ENCODE assay signal across 32 cellular contexts in the genomic region with DNA sequence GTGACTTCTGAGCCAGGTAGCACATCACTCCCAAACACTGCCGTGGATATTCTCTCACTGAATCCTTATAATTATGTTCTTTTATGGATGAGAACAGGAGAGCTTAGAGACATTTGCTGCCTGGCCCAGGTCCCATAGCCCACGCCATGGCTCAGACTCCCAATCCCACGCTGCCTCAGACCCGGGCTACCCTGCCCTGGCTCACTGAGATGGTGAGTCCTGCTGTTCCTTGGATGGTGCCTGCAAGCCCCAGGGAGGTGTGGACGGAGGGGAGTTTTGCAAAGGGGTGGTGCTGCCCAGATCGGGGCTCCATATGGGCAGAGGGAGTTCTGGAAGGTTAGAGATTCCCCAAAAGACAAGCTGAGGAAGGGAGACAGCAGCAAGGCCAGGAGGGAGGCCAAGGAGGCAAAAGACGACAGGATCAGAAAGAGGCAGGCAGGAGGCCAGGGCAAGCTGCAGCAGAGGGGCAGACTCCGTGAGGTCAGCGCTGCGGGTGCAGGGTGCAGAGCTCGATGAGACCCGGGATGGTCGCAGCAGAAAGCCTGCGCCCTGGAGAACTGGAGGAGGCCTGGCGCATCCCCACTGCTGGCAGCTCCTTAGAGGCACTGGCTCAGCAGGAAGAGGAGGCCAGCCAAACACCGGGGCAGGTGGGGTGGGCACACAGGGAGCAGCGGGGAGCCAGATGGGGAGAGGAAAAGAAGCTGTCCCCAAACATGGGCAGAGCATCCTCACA.
DNase-seq lines count a peak whose midpoint lies in the region; ATAC-seq and TF ChIP-seq lines count a peak whose summit lies in the region.
"Had no signal": no experiment of that assay in that cellular context is flagged by ENCODE, and none has a peak within 500 bp of the region (broad histone marks: within the 10 kb centered on the region; RNA-seq: fewer than 3 reads in every experiment).

No MANE protein-coding gene starts in this region.

- no peak overlapping the region for H2BK120ac ChIP-seq in neuronal stem cell (ENCODE audit: low read depth, low read length)

- H3K27me3 Mint-ChIP-seq in WTC11 (ENCODE audit: low read depth), result no peaks in the 10 kb centered on the region; the same call in 1 of the 2 replicates
- H3K27me3 Mint-ChIP-seq: activated CD4-positive, alpha-beta T cell treated with anti-CD3 and anti-CD28 coated beads, Interleukin-2, amount 10 ng/mL, durations not matched to agents 7 days and 5 days had no signal

- CTCF ChIA-PET in WTC11 (lab: Charles Lee), result no interaction called here

- peak; percentile 38 for DNase-seq in activated effector memory CD4-positive, alpha-beta T cell treated with anti-CD3 and anti-CD28 coated beads, Interleukin-2, amount 50 U/mL, for 16 hours
- DNase-seq in activated effector memory CD4-positive, alpha-beta T cell treated with Interleukin-2 at 50 U/mL for 16 hours, result no peak
- DNase-seq in WTC11 (ENCODE audit: low spot score) (peak; percentile 9), neuronal stem cell (ENCODE audit: low spot score) (no peak), upper lobe of right lung (peak; percentile 32)
- DNase-seq in activated CD4-positive, CD25-positive, alpha-beta regulatory T cell (lab: John Stamatoyannopoulos, UW), result no peak
- DNase-seq: activated naive CD8-positive, alpha-beta T cell treated with anti-CD3 and anti-CD28 coated beads, Interleukin-2, amount 10 ng/mL, durations not matched to agents 7 days and 5 days; AML-193; central memory CD4-positive, alpha-beta T cell; DMS153; NCI-H1048; NCI-H1694 treated with DMSO at 0.1 percent for 48 hours; NCI-H2171; NCI-H524 treated with DMSO at 0.1 percent for 48 hours; NK-92 treated with Interleukin-12 subunit alpha and Interleukin-12 subunit beta, amount 100 ng/mL, for 24 hours; PC-3; retina; SHP77; substantia nigra had no signal

- no peak overlapping the region for H3K27ac Mint-ChIP-seq in WTC11
- H3K27ac Mint-ChIP-seq: activated CD4-positive, alpha-beta T cell treated with anti-CD3 and anti-CD28 coated beads, Interleukin-2, amount 10 ng/mL, durations not matched to agents 7 days and 5 days; activated naive CD8-positive, alpha-beta T cell treated with anti-CD3 and anti-CD28 coated beads, Interleukin-2, amount 10 ng/mL, durations not matched to agents 7 days and 5 days; activated T-helper 2 cell treated with anti-CD3 and anti-CD28 coated beads, Interferon-gamma antibody, Interleukin-2, Interleukin-4, amounts not matched to agents 10 μg/mL and 5 μg/mL and 100 μg/mL, durations not matched to agents 14 hours and 24 hours and 36 hours; CD8-positive, alpha-beta memory T cell; T-helper 2 cell treated with Interferon-gamma antibody and Interleukin-4, amounts not matched to agents 5 μg/mL and 100 μg/mL, for 36 hours had no signal

- no peaks in the 10 kb centered on the region for H3K79me1 ChIP-seq in neuronal stem cell (ENCODE audit: low read depth, low read length)

- no peak overlapping the region for H2AK5ac ChIP-seq in neuronal stem cell (ENCODE audit: low read depth, low read length)

- H3K18ac ChIP-seq in neuronal stem cell (ENCODE audit: low read length), result peak overlapping the region; percentile 49

- no peak overlapping the region for H2BK5ac ChIP-seq in neuronal stem cell (ENCODE audit: low read length)

- H4K8ac ChIP-seq in neuronal stem cell (ENCODE audit: low read depth, low read length), result no peak overlapping the region

- TF ChIP-seq CTCF in WTC11 (IDR thresholded peaks at IDR 0.05) (no peak), upper lobe of right lung (IDR thresholded peaks at IDR 0.05) (no peak)

- H3K9ac ChIP-seq in neuronal stem cell (ENCODE audit: low read depth, low read length, poor library complexity), result no peak overlapping the region

- no CpG with 5 or more reads among the region's 17 CpGs for WGBS in neuronal stem cell (ENCODE audit: extremely low coverage in 2 of 2, insufficient read length in 2 of 2, insufficient replicate concordance in 1 of 2), 2 donors

- peaks cover 0 to 2% of the 10 kb centered on the region in 2 donors for H3K4me1 ChIP-seq in neuronal stem cell (ENCODE audit: control insufficient read depth in 2 of 2, insufficient read depth in 1 of 2, low read depth in 1 of 2, low read length in 2 of 2)
- no peaks in the 10 kb centered on the region for H3K4me1 ChIP-seq in upper lobe of right lung
- H3K4me1 ChIP-seq: A549, gastroesophageal sphincter, HAP-1 had no signal

- POLR2A ChIA-PET in WTC11 (lab: Charles Lee), result no interaction called here

- H2BK15ac ChIP-seq in neuronal stem cell (ENCODE audit: low read length), result no peak overlapping the region

- H2BK12ac ChIP-seq in neuronal stem cell (ENCODE audit: low read length), result no peak overlapping the region

- no peak overlapping the region for H2AFZ ChIP-seq in neuronal stem cell (ENCODE audit: low read length)
- H2AFZ ChIP-seq: hepatocyte had no signal

- H3K14ac ChIP-seq in neuronal stem cell (ENCODE audit: low read length), result no peak overlapping the region

- H3K4me1 Mint-ChIP-seq in WTC11, result peaks cover 9% of the 10 kb centered on the region
- H3K4me1 Mint-ChIP-seq: activated CD4-positive, alpha-beta T cell treated with anti-CD3 and anti-CD28 coated beads, Interleukin-2, amount 10 ng/mL, durations not matched to agents 7 days and 5 days; activated naive CD8-positive, alpha-beta T cell treated with anti-CD3 and anti-CD28 coated beads, Interleukin-2, amount 10 ng/mL, durations not matched to agents 7 days and 5 days; CD8-positive, alpha-beta memory T cell had no signal

- H3K4me3 Mint-ChIP-seq in WTC11, result no peak overlapping the region
- H3K4me3 Mint-ChIP-seq: activated CD4-positive, alpha-beta T cell treated with anti-CD3 and anti-CD28 coated beads, Interleukin-2, amount 10 ng/mL, durations not matched to agents 7 days and 5 days; activated naive CD8-positive, alpha-beta T cell treated with anti-CD3 and anti-CD28 coated beads, Interleukin-2, amount 10 ng/mL, durations not matched to agents 7 days and 5 days; CD8-positive, alpha-beta memory T cell; T-helper 2 cell treated with Interferon-gamma antibody and Interleukin-4, amounts not matched to agents 5 μg/mL and 100 μg/mL, for 36 hours had no signal

- no peak overlapping the region for H3K4me3 ChIP-seq in neuronal stem cell (ENCODE audit: low read length in 2 of 2)
- no peak overlapping the region for H3K4me3 ChIP-seq in upper lobe of right lung
- H3K4me3 ChIP-seq: A549, dorsolateral prefrontal cortex, gastroesophageal sphincter, HAP-1, hepatocyte had no signal

- peaks cover 5% of the 10 kb centered on the region; the same call in 1 of the 2 replicates for H3K9me3 Mint-ChIP-seq in WTC11
- H3K9me3 Mint-ChIP-seq: activated CD4-positive, alpha-beta T cell treated with anti-CD3 and anti-CD28 coated beads, Interleukin-2, amount 10 ng/mL, durations not matched to agents 7 days and 5 days; activated naive CD8-positive, alpha-beta T cell treated with anti-CD3 and anti-CD28 coated beads, Interleukin-2, amount 10 ng/mL, durations not matched to agents 7 days and 5 days; activated T-helper 2 cell treated with anti-CD3 and anti-CD28 coated beads, Interferon-gamma antibody, Interleukin-2, Interleukin-4, amounts not matched to agents 10 μg/mL and 5 μg/mL and 100 μg/mL, durations not matched to agents 14 hours and 24 hours and 36 hours; CD8-positive, alpha-beta memory T cell; T-helper 2 cell treated with Interferon-gamma antibody and Interleukin-4, amounts not matched to agents 5 μg/mL and 100 μg/mL, for 36 hours had no signal

- intact Hi-C loops in upper lobe of right lung (cut with DNase I), result no loop called here

- H3K9me3 ChIP-seq in neuronal stem cell (replicated peaks in 1 of 2; ENCODE audit: control insufficient read depth in 2 of 2, insufficient read depth in 1 of 2, low read depth in 1 of 2, low read length in 2 of 2), result peaks cover 0 to 3% of the 10 kb centered on the region in 2 donors
- H3K9me3 ChIP-seq in upper lobe of right lung, result no peaks in the 10 kb centered on the region
- H3K9me3 ChIP-seq: A549, gastroesophageal sphincter, HAP-1 had no signal

- no peaks in the 10 kb centered on the region for H3K36me3 ChIP-seq in neuronal stem cell (replicated peaks in 1 of 2; ENCODE audit: control insufficient read depth in 2 of 2, insufficient read depth in 2 of 2, low read length in 2 of 2)
- H3K36me3 ChIP-seq in upper lobe of right lung, result no peaks in the 10 kb centered on the region
- H3K36me3 ChIP-seq: gastroesophageal sphincter, HAP-1 had no signal

- no peak overlapping the region for H3K4me2 ChIP-seq in neuronal stem cell (ENCODE audit: insufficient read depth, low read length, poor library complexity, severe bottlenecking)
- H3K4me2 ChIP-seq: A549, hepatocyte had no signal

- no peaks in the 10 kb centered on the region; the same call in none of the 2 replicates for H3K36me3 Mint-ChIP-seq in WTC11
- H3K36me3 Mint-ChIP-seq: activated naive CD8-positive, alpha-beta T cell treated with anti-CD3 and anti-CD28 coated beads, Interleukin-2, amount 10 ng/mL, durations not matched to agents 7 days and 5 days; CD8-positive, alpha-beta memory T cell had no signal

- ATAC-seq in WTC11 (no peak), upper lobe of right lung (no peak), GM18861 (IDR thresholded peaks at IDR 0.05; ENCODE audit: unreplicated experiment) (no peak), HG02588 (IDR thresholded peaks at IDR 0.05; ENCODE audit: unreplicated experiment) (no peak)
- ATAC-seq: A549, gastroesophageal sphincter, left colon, PC-3 had no signal

- H3K4ac ChIP-seq in neuronal stem cell (ENCODE audit: low read length), result no peak overlapping the region

- H3K23ac ChIP-seq in neuronal stem cell (ENCODE audit: low read depth, low read length, poor library complexity), result peak overlapping the region; percentile 18

- H3K27me3 ChIP-seq in neuronal stem cell (ENCODE audit: control insufficient read depth in 3 of 3, insufficient read depth in 3 of 3, low read depth in 1 of 3, low read length in 3 of 3), result no peaks in the 10 kb centered on the region
- H3K27me3 ChIP-seq in upper lobe of right lung, result no peaks in the 10 kb centered on the region
- H3K27me3 ChIP-seq: hepatocyte had no signal

- no peak overlapping the region for H3K27ac ChIP-seq in neuronal stem cell (replicated peaks; ENCODE audit: low read length)
- no peak overlapping the region for H3K27ac ChIP-seq in upper lobe of right lung
- H3K27ac ChIP-seq: A549, gastroesophageal sphincter, hepatocyte, VCaP had no signal

- H4K91ac ChIP-seq in neuronal stem cell (ENCODE audit: low read depth, low read length, poor library complexity), result no peak overlapping the region

TF ChIP-seq in WTC11, 78 proteins besides CTCF, POLR2A, EP300 and RAD21 (continues in another document):
- TF ChIP-seq ZNF263 (CRISPR knock-in tag; IDR thresholded peaks at IDR 0.05; ENCODE audit: low read depth) (no peak), ETV6 (CRISPR knock-in tag; IDR thresholded peaks at IDR 0.05) (no peak)

Comparison
In these comparisons a context has a peak if more than half of its experiments do, and no peak if none do; other contexts are left out.
1. DNase-seq: peak in activated effector memory CD4-positive, alpha-beta T cell treated with anti-CD3 and anti-CD28 coated beads, Interleukin-2, amount 50 U/mL, for 16 hours (single experiment), WTC11 (single experiment) and upper lobe of right lung (single experiment); none in activated effector memory CD4-positive, alpha-beta T cell treated with Interleukin-2 at 50 U/mL for 16 hours (single experiment), neuronal stem cell (single experiment) and activated CD4-positive, CD25-positive, alpha-beta regulatory T cell (0 of 4).